In the genomic region with DNA sequence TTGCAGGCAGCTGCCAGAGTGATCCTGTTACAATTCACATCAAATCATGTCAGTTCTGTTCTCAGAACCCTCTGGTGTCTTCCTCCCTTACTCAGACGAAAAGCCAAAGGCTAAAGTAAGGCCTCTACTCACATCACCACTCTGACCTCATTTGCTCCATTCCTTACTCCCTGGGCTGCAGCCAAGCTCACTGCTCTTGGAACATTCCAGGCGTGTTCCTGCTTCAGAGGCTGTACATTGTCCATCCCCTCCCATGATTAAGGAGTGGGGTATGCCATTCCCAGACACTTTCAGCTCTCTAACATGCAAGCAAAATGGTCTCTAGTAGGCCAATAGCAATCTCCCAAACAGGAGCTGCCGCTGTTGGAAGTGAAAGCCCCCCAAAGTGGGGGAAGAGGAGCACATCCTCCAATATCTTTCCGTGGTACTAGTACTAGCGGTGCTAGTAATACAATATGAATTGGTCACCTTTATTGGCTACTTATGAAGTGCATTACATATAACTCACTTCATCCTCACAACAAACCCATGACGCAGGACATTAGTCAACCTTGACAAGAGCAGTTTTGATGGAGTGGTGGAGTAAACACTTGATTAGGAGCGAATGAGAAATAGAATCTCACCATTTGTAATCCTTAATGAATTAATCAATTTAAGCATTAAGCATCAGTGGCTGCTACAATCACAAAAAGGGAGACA, we compare ENCODE assay signal across 9 cellular contexts. TPM values are rescaled to one million over a fixed set of nuclear protein-coding genes. Genes with fewer than 3 reads are reported as not detected.
DNase-seq lines count a peak whose midpoint lies in the region; ATAC-seq, FAIRE-seq and TF ChIP-seq lines count a peak whose summit lies in the region.
"Had no signal": no experiment of that assay in that cellular context is flagged by ENCODE, and none has a peak within 500 bp of the region (broad histone marks: within the 10 kb centered on the region; RNA-seq: fewer than 3 reads in every experiment).

No MANE protein-coding gene starts in this region.

- no peaks in the 10 kb centered on the region for H3K27me3 Mint-ChIP-seq in stimulated activated memory B cell treated with anti-CD40 and anti-IgM and Interleukin-4, amounts not matched to agents 10 μg/mL and 1 μg/mL and 100 μg/mL, for 72 hours

- H3K27ac Mint-ChIP-seq in stimulated activated memory B cell treated with anti-CD40 and anti-IgM and Interleukin-4, amounts not matched to agents 10 μg/mL and 1 μg/mL and 100 μg/mL, for 72 hours, result peak overlapping the region; percentile 74

- in situ Hi-C loops in astrocyte of the spinal cord (cut with HindIII; ENCODE audit: low sequenced_read_pairs), result no loop called here

- peaks cover 31% of the 10 kb centered on the region for H3K4me1 Mint-ChIP-seq in stimulated activated memory B cell treated with anti-CD40 and anti-IgM and Interleukin-4, amounts not matched to agents 10 μg/mL and 1 μg/mL and 100 μg/mL, for 72 hours

- no peak for TF ChIP-seq CTCF in astrocyte of the spinal cord (IDR thresholded peaks at IDR 0.05; ENCODE audit: low read depth, low read length)

- H3K36me3 Mint-ChIP-seq in stimulated activated memory B cell treated with anti-CD40 and anti-IgM and Interleukin-4, amounts not matched to agents 10 μg/mL and 1 μg/mL and 100 μg/mL, for 72 hours, result peaks cover 5% of the 10 kb centered on the region

- no peak for ATAC-seq in stimulated activated memory B cell treated with anti-CD40 and anti-IgM and Interleukin-4, amounts not matched to agents 10 μg/mL and 1 μg/mL and 100 μg/mL, for 72 hours
- ATAC-seq in HG03521 (IDR thresholded peaks at IDR 0.05; ENCODE audit: unreplicated experiment) (no peak), HG03457 (IDR thresholded peaks at IDR 0.05; ENCODE audit: unreplicated experiment) (no peak), GM18520 (IDR thresholded peaks at IDR 0.05; ENCODE audit: unreplicated experiment) (no peak)
- ATAC-seq: left lobe of liver had no signal

- no peaks in the 10 kb centered on the region for H3K9me3 Mint-ChIP-seq in stimulated activated memory B cell treated with anti-CD40 and anti-IgM and Interleukin-4, amounts not matched to agents 10 μg/mL and 1 μg/mL and 100 μg/mL, for 72 hours

- DNase-seq in LHCN-M2 (ENCODE audit: low read depth), result peak; percentile 91
- peak; percentile 80 for DNase-seq in astrocyte of the spinal cord (ENCODE audit: low read depth, low spot score)
- DNase-seq in iris pigment epithelial cell (ENCODE audit: low read depth), result peak; percentile 92
- DNase-seq in RCC 7860 (ENCODE audit: low spot score), result no peak

- no peak overlapping the region for H3K4me3 ChIP-seq in astrocyte of the spinal cord (ENCODE audit: low read depth, low read length)

- no peak for FAIRE-seq in RCC 7860 (lab: Jason Lieb, UNC)

- peak overlapping the region; percentile 48 for H3K4me3 Mint-ChIP-seq in stimulated activated memory B cell treated with anti-CD40 and anti-IgM and Interleukin-4, amounts not matched to agents 10 μg/mL and 1 μg/mL and 100 μg/mL, for 72 hours

RNA-seq across cellular contexts. Expression of gene GAB3, which starts 15.0 kb away (rescaled TPM):
- total RNA-seq in LHCN-M2 (2014; rRNA removed), result 2.4 and 12.5 TPM in 2 replicates
- 1.9 TPM for polyA plus RNA-seq in LHCN-M2 (2012)

RNA-seq across cellular contexts. Expression of gene DKC1, which starts 26.8 kb away (rescaled TPM):
- total RNA-seq in LHCN-M2 (2014; rRNA removed), result 40.5 and 46.2 TPM in 2 replicates
- polyA plus RNA-seq in LHCN-M2 (2012), result 33.2 TPM
